27 cellular contexts compared by ENCODE assay signal in the genomic region with DNA sequence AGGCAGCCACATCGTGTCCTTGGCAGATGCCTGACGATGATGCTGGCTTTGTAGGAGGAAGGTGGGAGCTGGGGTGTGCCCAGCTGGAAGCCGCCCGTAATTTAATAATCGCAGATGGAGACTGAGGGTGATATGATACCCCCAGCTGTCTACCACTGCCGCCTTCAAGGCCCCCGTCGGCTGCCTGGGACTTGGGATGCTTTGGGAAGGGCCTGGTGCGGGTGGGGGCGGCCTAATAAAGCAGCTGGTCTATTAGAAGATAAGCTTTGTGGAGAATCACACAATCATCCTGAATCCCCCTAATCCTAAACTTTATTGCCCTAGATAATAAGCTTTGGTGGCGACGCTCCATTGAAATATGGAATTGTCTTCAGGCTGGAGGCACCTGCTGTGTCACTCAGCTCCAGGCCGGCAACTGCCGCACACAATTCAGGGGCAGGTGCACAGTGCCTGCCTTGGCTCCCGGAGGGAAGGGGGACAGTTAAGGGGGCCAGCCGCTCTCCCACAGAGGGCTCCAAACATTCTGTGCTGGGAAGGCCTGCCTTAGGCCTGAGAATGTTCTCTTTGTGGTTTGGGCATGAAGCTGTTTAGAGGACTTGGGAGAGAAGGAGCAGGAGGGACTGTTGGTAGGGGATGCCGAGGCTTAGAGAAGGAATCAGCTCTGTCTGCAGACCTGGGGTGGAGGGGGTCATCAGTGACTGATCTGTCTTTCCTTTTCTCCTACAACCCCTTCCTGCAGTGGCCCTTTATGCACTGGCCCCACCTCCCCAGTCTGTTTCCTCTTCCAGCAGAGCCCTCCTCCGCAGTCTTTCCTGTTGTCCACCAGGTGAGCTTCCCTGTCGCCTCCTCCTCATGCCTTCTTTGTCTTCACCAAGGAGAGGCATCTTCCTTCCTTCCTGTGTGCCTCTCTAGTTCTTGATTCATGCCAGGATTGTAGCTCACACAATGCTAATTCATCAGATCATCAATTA.
DNase-seq lines count a peak whose midpoint lies in the region; ATAC-seq and TF ChIP-seq lines count a peak whose summit lies in the region.
"Had no signal": no experiment of that assay in that cellular context is flagged by ENCODE, and none has a peak within 500 bp of the region (broad histone marks: within the 10 kb centered on the region; RNA-seq: fewer than 3 reads in every experiment).

No MANE protein-coding gene starts in this region.

- peaks cover 12% of the 10 kb centered on the region for H3K27me3 Mint-ChIP-seq in endothelial cell (ENCODE audit: unreplicated experiment)
- no peaks in the 10 kb centered on the region for H3K27me3 Mint-ChIP-seq in progenitor cell of endocrine pancreas
- no peaks in the 10 kb centered on the region for H3K27me3 Mint-ChIP-seq in activated T-cell treated with anti-CD3 and anti-CD28 coated beads, Interleukin-2, amount 50 U/mL, for 72 hours (ENCODE audit: low read depth)

- intact Hi-C loops in posterior vena cava (cut with DNase I): no loop called here

- H3K4me3 Mint-ChIP-seq in endothelial cell (ENCODE audit: unreplicated experiment) (no peak overlapping the region), progenitor cell of endocrine pancreas (ENCODE audit: low read depth) (no peak overlapping the region)
- no peak overlapping the region for H3K4me3 Mint-ChIP-seq in activated T-cell treated with anti-CD3 and anti-CD28 coated beads, Interleukin-2, amount 50 U/mL, for 72 hours
- H3K4me3 Mint-ChIP-seq: activated CD4-positive, alpha-beta memory T cell treated with anti-CD3 and anti-CD28 coated beads for 36 hours; H9; stimulated activated naive CD8-positive, alpha-beta T cell treated with anti-CD3 and anti-CD28 coated beads, Interleukin-15, Interleukin-2, amounts not matched to agents 100 ng/mL and 50 ng/mL, for 24 hours had no signal

- no peak for ATAC-seq in activated T-cell treated with anti-CD3 and anti-CD28 coated beads, Interleukin-2, amount 50 U/mL, for 72 hours (replicated peaks in 1 of 2)
- ATAC-seq: left ventricle myocardium superior, Panc1 had no signal

- CTCF ChIA-PET in HEK293T (lab: Yijun Ruan, JAX): interaction anchor here (0.5 to 0.6 kb wide), 2 partner anchors 44 to 1035 kb away, joined by 3 to 4 read pairs; no protein-coding TSS in a partner anchor

- DNase-seq in H7: peak; percentile 31
- peak; percentile 99 for DNase-seq in NCI-H524 treated with DMSO at 0.1 percent for 48 hours (lab: John Stamatoyannopoulos, UW)
- peak; percentile 16 for DNase-seq in endothelial cell (ENCODE audit: low spot score)
- no peak for DNase-seq in progenitor cell of endocrine pancreas (ENCODE audit: low spot score, unreplicated experiment)
- no peak for DNase-seq in HEK293T (ENCODE audit: extremely low spot score)
- no peak for DNase-seq in H4 (ENCODE audit: low spot score)
- DNase-seq in posterior vena cava (ENCODE audit: low spot score): no peak
- DNase-seq in activated T-cell treated with anti-CD3 and anti-CD28 coated beads, Interleukin-2, amount 50 U/mL, for 72 hours: no peak
- DNase-seq: activated CD4-positive, alpha-beta memory T cell treated with anti-CD3 and anti-CD28 coated beads for 36 hours; activated CD8-positive, alpha-beta memory T cell treated with anti-CD3 and anti-CD28 coated beads, Interleukin-2, amount 50 U/mL, for 4 hours; activated naive CD4-positive, alpha-beta T cell treated with anti-CD3 and anti-CD28 coated beads, Interleukin-2, amount 50 U/mL, for 16 hours; amniotic stem cell; C1 segment of cervical spinal cord; Calu3; H9; islet precursor cell; left ventricle myocardium superior; NCI-H1092 treated with DMSO at 0.1 percent for 48 hours; NCI-H2081; NCI-H446 treated with DMSO at 0.1 percent for 48 hours; psoas muscle; SIG-M5 had no signal

- no peak overlapping the region for H3K4me3 ChIP-seq in H7 (ENCODE audit: insufficient read depth, low read depth, low read length)
- H3K4me3 ChIP-seq: psoas muscle, thoracic aorta, vagina had no signal

- H3K36me3 ChIP-seq in H7 (replicated peaks; ENCODE audit: control insufficient read depth, insufficient read depth, low read length): peaks cover 1% of the 10 kb centered on the region; the same call in 1 of the 2 replicates
- H3K36me3 ChIP-seq: neutrophil, thoracic aorta, vagina had no signal

- no peaks in the 10 kb centered on the region for H3K9me3 Mint-ChIP-seq in endothelial cell (ENCODE audit: unreplicated experiment)
- H3K9me3 Mint-ChIP-seq in progenitor cell of endocrine pancreas (ENCODE audit: low read depth): peaks cover 5% of the 10 kb centered on the region
- no peaks in the 10 kb centered on the region for H3K9me3 Mint-ChIP-seq in activated T-cell treated with anti-CD3 and anti-CD28 coated beads, Interleukin-2, amount 50 U/mL, for 72 hours
- H3K9me3 Mint-ChIP-seq: activated CD4-positive, alpha-beta memory T cell treated with anti-CD3 and anti-CD28 coated beads for 36 hours; stimulated activated naive CD8-positive, alpha-beta T cell treated with anti-CD3 and anti-CD28 coated beads, Interleukin-15, Interleukin-2, amounts not matched to agents 100 ng/mL and 50 ng/mL, for 24 hours had no signal

- peaks cover 11% of the 10 kb centered on the region for H3K36me3 Mint-ChIP-seq in endothelial cell (ENCODE audit: low read depth, unreplicated experiment)
- H3K36me3 Mint-ChIP-seq in progenitor cell of endocrine pancreas (ENCODE audit: insufficient read depth): no peaks in the 10 kb centered on the region
- no peaks in the 10 kb centered on the region for H3K36me3 Mint-ChIP-seq in activated T-cell treated with anti-CD3 and anti-CD28 coated beads, Interleukin-2, amount 50 U/mL, for 72 hours (ENCODE audit: insufficient read depth in 2 of 2)
- H3K36me3 Mint-ChIP-seq: activated CD4-positive, alpha-beta memory T cell treated with anti-CD3 and anti-CD28 coated beads for 36 hours had no signal

- H3K4me1 Mint-ChIP-seq in endothelial cell (ENCODE audit: unreplicated experiment): peaks cover 26% of the 10 kb centered on the region
- peaks cover 44% of the 10 kb centered on the region for H3K4me1 Mint-ChIP-seq in progenitor cell of endocrine pancreas (ENCODE audit: low read depth)
- H3K4me1 Mint-ChIP-seq in activated T-cell treated with anti-CD3 and anti-CD28 coated beads, Interleukin-2, amount 50 U/mL, for 72 hours (ENCODE audit: low read depth): no peaks in the 10 kb centered on the region
- H3K4me1 Mint-ChIP-seq: H9 had no signal

- no peak for TF ChIP-seq CTCF in endothelial cell (IDR thresholded peaks at IDR 0.05; ENCODE audit: unreplicated experiment)
- TF ChIP-seq CTCF in progenitor cell of endocrine pancreas (IDR thresholded peaks at IDR 0.05; ENCODE audit: unreplicated experiment): no peak

- H3K27ac Mint-ChIP-seq in endothelial cell (ENCODE audit: unreplicated experiment) (peak overlapping the region; percentile 55), progenitor cell of endocrine pancreas (peak overlapping the region; percentile 75)
- no peak overlapping the region for H3K27ac Mint-ChIP-seq in activated T-cell treated with anti-CD3 and anti-CD28 coated beads, Interleukin-2, amount 50 U/mL, for 72 hours
- H3K27ac Mint-ChIP-seq: activated CD4-positive, alpha-beta memory T cell treated with anti-CD3 and anti-CD28 coated beads for 36 hours; H9; stimulated activated naive CD8-positive, alpha-beta T cell treated with anti-CD3 and anti-CD28 coated beads, Interleukin-15, Interleukin-2, amounts not matched to agents 100 ng/mL and 50 ng/mL, for 24 hours had no signal

- no peaks in the 10 kb centered on the region for H3K27me3 ChIP-seq in H7 (ENCODE audit: control insufficient read depth, insufficient read depth, low read length)
- H3K27me3 ChIP-seq: neutrophil, vagina had no signal

- POLR2A ChIA-PET in HEK293T (lab: Yijun Ruan, JAX): no interaction called here

TF ChIP-seq in HEK293T, 16 proteins besides CTCF, POLR2A, EP300 and RAD21:
- TF ChIP-seq TARDBP (IDR thresholded peaks at IDR 0.05): no peak
- TF ChIP-seq ELF4 (IDR thresholded peaks at IDR 0.05): no peak
- no peak for TF ChIP-seq CTBP1 (IDR thresholded peaks at IDR 0.05; ENCODE audit: borderline replicate concordance)
- TF ChIP-seq PKNOX1 (IDR thresholded peaks at IDR 0.05): no peak
- TF ChIP-seq SUZ12 (IDR thresholded peaks at IDR 0.05): no peak
- TF ChIP-seq ARNT (IDR thresholded peaks at IDR 0.05): no peak
- no peak for TF ChIP-seq NFRKB (IDR thresholded peaks at IDR 0.05)
- TF ChIP-seq FOXK2 (IDR thresholded peaks at IDR 0.05): no peak
- no peak for TF ChIP-seq HDGF (IDR thresholded peaks at IDR 0.05; ENCODE audit: borderline replicate concordance)
- no peak for TF ChIP-seq SP1 (IDR thresholded peaks at IDR 0.05)
- no peak for TF ChIP-seq FOXA1 (IDR thresholded peaks at IDR 0.05)
- no peak for TF ChIP-seq ZNF384 (IDR thresholded peaks at IDR 0.05)
- no peak for TF ChIP-seq BHLHE40 (IDR thresholded peaks at IDR 0.05; ENCODE audit: borderline replicate concordance)
- no peak for TF ChIP-seq FOXM1 (IDR thresholded peaks at IDR 0.05; ENCODE audit: borderline replicate concordance)
- no peak for TF ChIP-seq L3MBTL2 (conservative IDR thresholded peaks at IDR 0.05)
- no peak for TF ChIP-seq LEF1 (IDR thresholded peaks at IDR 0.05; ENCODE audit: borderline replicate concordance)
TF ChIP-seq in HEK293T: peak in this region for 0.

Comparison
In these comparisons a context has a peak if more than half of its experiments do, and no peak if none do; other contexts are left out.
1. DNase-seq: peak in H7 (single experiment), NCI-H524 treated with DMSO at 0.1 percent for 48 hours (single experiment) and endothelial cell (single experiment); none in progenitor cell of endocrine pancreas (single experiment), HEK293T (single experiment), H4 (single experiment), posterior vena cava (single experiment) and activated T-cell treated with anti-CD3 and anti-CD28 coated beads, Interleukin-2, amount 50 U/mL, for 72 hours (0 of 2).